29 cellular contexts compared by ENCODE assay signal in the genomic region with DNA sequence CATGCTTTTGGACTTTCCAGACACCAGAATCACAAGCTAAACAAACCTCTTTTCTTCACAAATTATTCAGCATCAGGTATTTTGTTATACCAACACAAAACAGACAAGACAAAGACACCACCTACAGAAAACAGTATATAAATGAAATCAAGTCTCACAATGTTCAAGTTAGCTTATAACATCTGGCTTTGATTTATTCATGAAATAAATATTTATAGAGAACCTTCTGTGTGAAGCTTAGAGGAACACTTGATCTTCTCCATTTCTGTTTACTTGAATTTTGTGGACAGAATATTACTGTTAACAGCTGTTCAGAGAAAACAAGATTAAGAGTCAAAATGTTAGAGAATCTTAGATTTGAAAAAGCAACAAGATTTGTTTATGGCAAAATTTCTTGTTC.
"Had no signal": no experiment of that assay in that cellular context is flagged by ENCODE, and none has a peak within 500 bp of the region (broad histone marks: within the 10 kb centered on the region; RNA-seq: fewer than 3 reads in every experiment).

No MANE protein-coding gene starts in this region.

- H3K9me3 ChIP-seq: ascending aorta, colonic mucosa, testis had no signal

- DNase-seq: activated CD4-positive, alpha-beta T cell treated with anti-CD3 and anti-CD28 coated beads for 48 hours; activated CD4-positive, alpha-beta T cell treated with anti-CD3 and anti-CD28 coated beads, Interleukin-2, amount 50 U/mL, for 48 hours; activated CD8-positive, alpha-beta memory T cell treated with anti-CD3 and anti-CD28 coated beads for 24 hours; activated effector memory CD4-positive, alpha-beta T cell treated with Interleukin-2 at 50 U/mL for 16 hours; activated naive CD4-positive, alpha-beta T cell treated with Interleukin-2 at 50 U/mL for 16 hours; cerebellar nuclear complex; colonic mucosa; dorsolateral prefrontal cortex; effector memory CD8-positive, alpha-beta T cell; foreskin keratinocyte; heart right ventricle; islet precursor cell; left ventricle myocardium inferior; mesendoderm; posterior cingulate gyrus; right cardiac atrium; stimulated activated CD4-positive, alpha-beta T cell treated with anti-CD3 and anti-CD28 coated beads, Interleukin-2, amount 100 ng/mL, for 48 hours; stimulated activated naive CD8-positive, alpha-beta T cell treated with anti-CD3 and anti-CD28 coated beads, Interleukin-15, Interleukin-2, amounts not matched to agents 100 U/mL and 50 U/mL, for 24 hours; T-helper 17 cell; T1000; testis; trophoblast cell; WERI-Rb-1 had no signal

- H3K27ac ChIP-seq: ascending aorta, cardiac muscle cell, colonic mucosa, dorsolateral prefrontal cortex, foreskin keratinocyte, heart right ventricle, left ventricle myocardium inferior, testis, WERI-Rb-1 had no signal

- H3K36me3 ChIP-seq: ascending aorta, cardiac muscle cell, colonic mucosa, heart right ventricle, left ventricle myocardium inferior, WERI-Rb-1 had no signal

- H3K27me3 ChIP-seq: ascending aorta, cardiac muscle cell, colonic mucosa, dorsolateral prefrontal cortex, foreskin keratinocyte, heart right ventricle, testis had no signal

- H3K4me1 ChIP-seq: ascending aorta, colonic mucosa, foreskin keratinocyte, heart right ventricle, left ventricle myocardium inferior, testis had no signal

- ATAC-seq: activated CD4-positive, CD25-positive, alpha-beta regulatory T cell treated with anti-CD3 and anti-CD28 coated beads, Interleukin-2, amount 50 U/mL, for 24 hours; effector memory CD8-positive, alpha-beta T cell; esophagus mucosa; foreskin keratinocyte; heart right ventricle; natural killer cell treated with Interleukin-12 subunit alpha and Interleukin-12 subunit beta and Interleukin-15 and Interleukin-18, amount 100 ng/mL, for 72 hours; right cardiac atrium; stimulated activated naive CD8-positive, alpha-beta T cell treated with anti-CD3 and anti-CD28 coated beads, Interleukin-15, Interleukin-2, amounts not matched to agents 100 U/mL and 50 U/mL, for 24 hours; T-helper 17 cell had no signal

- H3K4me3 ChIP-seq: ascending aorta, cardiac muscle cell, colonic mucosa, dorsolateral prefrontal cortex, heart right ventricle, left ventricle myocardium inferior, lung, testis had no signal
